16 cellular contexts compared by ENCODE assay signal in the genomic region with DNA sequence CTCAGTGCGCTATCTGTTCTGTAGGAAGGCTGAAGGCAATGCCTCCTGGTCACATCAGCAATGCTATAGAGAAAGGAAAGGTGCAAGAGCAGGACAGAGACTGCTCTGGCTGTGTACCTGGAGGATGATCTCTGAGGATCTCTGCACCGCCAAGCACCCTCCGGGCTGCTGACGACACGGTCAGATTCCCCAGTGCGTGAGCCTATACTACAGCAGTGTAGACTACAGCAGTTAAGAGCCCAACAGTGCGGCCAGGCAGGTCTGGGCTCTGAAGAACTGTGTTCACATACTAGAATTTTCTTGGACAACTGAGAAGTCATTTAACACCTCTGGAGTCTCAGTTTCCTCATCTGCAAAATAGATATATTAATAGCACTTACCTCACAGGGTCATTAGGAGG. TPM values are rescaled to one million over a fixed set of nuclear protein-coding genes. Genes with fewer than 3 reads are reported as not detected.
DNase-seq lines count a peak whose midpoint lies in the region; ATAC-seq and TF ChIP-seq lines count a peak whose summit lies in the region.
"Had no signal": no experiment of that assay in that cellular context is flagged by ENCODE, and none has a peak within 500 bp of the region (broad histone marks: within the 10 kb centered on the region; RNA-seq: fewer than 3 reads in every experiment).

No MANE protein-coding gene starts in this region.

- H3K79me2 ChIP-seq in Karpas-422 (ENCODE audit: low read length) = peaks cover 65% of the 10 kb centered on the region

- H2AFZ ChIP-seq in Karpas-422 (ENCODE audit: low read length) = no peak overlapping the region

- H3K9me3 ChIP-seq in CD4-positive, alpha-beta T cell (ENCODE audit: control insufficient read depth, low read length) = no peaks in the 10 kb centered on the region
- H3K9me3 ChIP-seq in Karpas-422 (ENCODE audit: low read length) = no peaks in the 10 kb centered on the region
- H3K9me3 ChIP-seq in skeletal muscle tissue (ENCODE audit: control insufficient read depth in 3 of 3, low read length in 3 of 3) = no peaks in the 10 kb centered on the region
- H3K9me3 ChIP-seq in testis = no peaks in the 10 kb centered on the region
- H3K9me3 ChIP-seq: pancreas had no signal

- peaks cover 90% of the 10 kb centered on the region for H3K4me1 Mint-ChIP-seq in CD4-positive, alpha-beta T cell (ENCODE audit: low read depth)
- H3K4me1 Mint-ChIP-seq in effector memory CD8-positive, alpha-beta T cell (ENCODE audit: low read depth in 2 of 2) = peaks cover 49 to 79% of the 10 kb centered on the region in 2 donors

- H3K27ac ChIP-seq in CD4-positive, alpha-beta T cell (ENCODE audit: low read depth, low read length) = peak overlapping the region; percentile 68
- H3K27ac ChIP-seq in Karpas-422 (ENCODE audit: low read length) (no peak overlapping the region), skeletal muscle tissue (ENCODE audit: low read depth, low read length) (peak overlapping the region; percentile 3), testis (no peak overlapping the region)
- H3K27ac ChIP-seq: pancreas had no signal

- no peak for TF ChIP-seq POLR2A in testis (IDR thresholded peaks at IDR 0.05)

- H3K27me3 ChIP-seq in CD4-positive, alpha-beta T cell (ENCODE audit: control insufficient read depth, insufficient read depth, low read length) = no peaks in the 10 kb centered on the region
- H3K27me3 ChIP-seq in Karpas-422 (ENCODE audit: low read length) (no peaks in the 10 kb centered on the region), skeletal muscle tissue (ENCODE audit: control insufficient read depth in 3 of 3, insufficient read depth in 3 of 3, low read length in 3 of 3) (no peaks in the 10 kb centered on the region), testis (no peaks in the 10 kb centered on the region)
- H3K27me3 ChIP-seq: pancreas had no signal

- intact Hi-C loops in CD4-positive, alpha-beta T cell (cut with DNase I, micrococcal nuclease) = no loop called here
- intact Hi-C loops in testis (cut with DNase I; ENCODE audit: low total_unique reads) = no loop called here

- H3K36me3 ChIP-seq in Karpas-422 (ENCODE audit: insufficient read depth, low read length) = peaks cover 24% of the 10 kb centered on the region
- H3K36me3 ChIP-seq in skeletal muscle tissue (ENCODE audit: control insufficient read depth in 3 of 3, insufficient read depth in 3 of 3, low read length in 3 of 3) = peaks cover 0 to 2% (median 0%) of the 10 kb centered on the region in 3 donors
- no peaks in the 10 kb centered on the region for H3K36me3 ChIP-seq in testis (ENCODE audit: low read depth, missing control alignments)
- H3K36me3 ChIP-seq: pancreas had no signal

- peak overlapping the region; percentile 58 for H3K4me3 Mint-ChIP-seq in CD4-positive, alpha-beta T cell
- H3K4me3 Mint-ChIP-seq in effector memory CD8-positive, alpha-beta T cell = peak overlapping the region in 1 of 2 donors; percentile 61
- H3K4me3 Mint-ChIP-seq: dendritic cell treated with granulocyte-macrophage colony-stimulating factor and Interleukin-4, amounts not matched to agents 40 ng/mL and 50 ng/mL, for 4 days; mesothelial cell of epicardium had no signal

- 92 to 94% methylated on average over 7 of the region's 7 CpGs for WGBS in testis, 2 donors

- peak overlapping the region; percentile 39 for H3K4me3 ChIP-seq in Karpas-422 (ENCODE audit: low read length)
- no peak overlapping the region for H3K4me3 ChIP-seq in skeletal muscle tissue (ENCODE audit: low read length in 3 of 3)
- no peak overlapping the region for H3K4me3 ChIP-seq in testis
- H3K4me3 ChIP-seq: pancreas had no signal

- H3K36me3 Mint-ChIP-seq in CD4-positive, alpha-beta T cell (ENCODE audit: low read depth) = peaks cover 86% of the 10 kb centered on the region
- H3K36me3 Mint-ChIP-seq in effector memory CD8-positive, alpha-beta T cell (ENCODE audit: insufficient read depth) = peaks cover 37% of the 10 kb centered on the region
- H3K36me3 Mint-ChIP-seq: mesothelial cell of epicardium had no signal

- DNase-seq in CD4-positive, alpha-beta T cell = no peak
- DNase-seq in Karpas-422 (no peak), testis (no peak), globus pallidus (ENCODE audit: low spot score) (no peak)
- no peak for DNase-seq in effector memory CD8-positive, alpha-beta T cell
- DNase-seq: C1 segment of cervical spinal cord, hippocampal formation, kidney glomerular epithelial cell, NCI-H1436, NCI-H2227 treated with DMSO at 0.1 percent for 48 hours, pancreas, T-helper 2 cell had no signal

- no peak for TF ChIP-seq CTCF in CD4-positive, alpha-beta T cell (IDR thresholded peaks at IDR 0.05)
- no peak for TF ChIP-seq CTCF in testis (IDR thresholded peaks at IDR 0.05)

- no peaks in the 10 kb centered on the region for H3K9me2 ChIP-seq in Karpas-422 (replicated peaks; ENCODE audit: insufficient read depth, low read length)

- peaks cover 39% of the 10 kb centered on the region for H4K20me1 ChIP-seq in Karpas-422 (ENCODE audit: insufficient read depth, low read depth, low read length)

- H3K9ac ChIP-seq in Karpas-422 (ENCODE audit: low read length) (peak overlapping the region; percentile 67), skeletal muscle tissue (ENCODE audit: low read depth in 1 of 3, low read length in 3 of 3) (peak overlapping the region in 1 of 3 donors; percentile 25)

- H3K4me2 ChIP-seq in Karpas-422 (ENCODE audit: low read depth, low read length, poor library complexity, severe bottlenecking) = peak overlapping the region; percentile 76

- H3K4me1 ChIP-seq in Karpas-422 (ENCODE audit: low read length) (peaks cover 99% of the 10 kb centered on the region), skeletal muscle tissue (ENCODE audit: control insufficient read depth in 3 of 3, insufficient read depth in 3 of 3, low read length in 3 of 3) (peaks cover 55 to 62% (median 61%) of the 10 kb centered on the region in 3 donors), testis (peaks cover 17% of the 10 kb centered on the region)

- ATAC-seq in CD4-positive, alpha-beta T cell (ENCODE audit: poor library complexity) = no peak
- no peak for ATAC-seq in effector memory CD8-positive, alpha-beta T cell (replicated peaks)
- no peak for ATAC-seq in HG03108 (IDR thresholded peaks at IDR 0.05; ENCODE audit: unreplicated experiment)
- ATAC-seq: pancreas had no signal

- POLR2A ChIA-PET in CD4-positive, alpha-beta T cell (lab: Charles Lee) = interaction anchor here (1.6 to 1.8 kb wide), 2 partner anchors 13 to 22 kb away, joined by 3 to 7 read pairs; no protein-coding TSS in a partner anchor

- no peaks in the 10 kb centered on the region for H3K27me3 Mint-ChIP-seq in CD4-positive, alpha-beta T cell
- H3K27me3 Mint-ChIP-seq in effector memory CD8-positive, alpha-beta T cell = no peaks in the 10 kb centered on the region
- H3K27me3 Mint-ChIP-seq: dendritic cell treated with granulocyte-macrophage colony-stimulating factor and Interleukin-4, amounts not matched to agents 40 ng/mL and 50 ng/mL, for 4 days had no signal

- peak overlapping the region; percentile 98 for H3K27ac Mint-ChIP-seq in CD4-positive, alpha-beta T cell
- H3K27ac Mint-ChIP-seq in effector memory CD8-positive, alpha-beta T cell = peak overlapping the region; percentile 93 to 95
- H3K27ac Mint-ChIP-seq: dendritic cell treated with granulocyte-macrophage colony-stimulating factor and Interleukin-4, amounts not matched to agents 40 ng/mL and 50 ng/mL, for 4 days; mesothelial cell of epicardium had no signal

- H3K9me3 Mint-ChIP-seq in CD4-positive, alpha-beta T cell = no peaks in the 10 kb centered on the region
- no peaks in the 10 kb centered on the region for H3K9me3 Mint-ChIP-seq in effector memory CD8-positive, alpha-beta T cell
- H3K9me3 Mint-ChIP-seq: dendritic cell treated with granulocyte-macrophage colony-stimulating factor and Interleukin-4, amounts not matched to agents 40 ng/mL and 50 ng/mL, for 4 days; mesothelial cell of epicardium had no signal

- CTCF ChIA-PET in CD4-positive, alpha-beta T cell (lab: Charles Lee) = interaction anchor here (3.3 kb wide), 1 partner anchor 12 kb away, joined by 15 read pairs; no protein-coding TSS in a partner anchor

RNA-seq across cellular contexts. Expression of a gene that starts 39.9 kb away (rescaled TPM):
- total RNA-seq in CD4-positive, alpha-beta T cell = 100 to 1,000 TPM; 565 to 583 TPM
- total RNA-seq in Karpas-422 (2014; rRNA removed; shearing (Covaris generic); ENCODE audit: low replicate concordance) = 79.0 and 132 TPM in 2 replicates
- total RNA-seq in skeletal muscle tissue (18.8 TPM), testis (10 to 100 TPM; 13.5 to 18.0 TPM)
- 11.4 TPM for polyA plus RNA-seq in testis (ENCODE audit: insufficient read depth, low read depth, low replicate concordance)

Comparison
In these comparisons a context has a peak if more than half of its experiments do, and no peak if none do; other contexts are left out.
1. H3K27ac ChIP-seq: peak in CD4-positive, alpha-beta T cell (single experiment) and skeletal muscle tissue (single experiment); none in Karpas-422 (single experiment) and testis (0 of 2).